Comparison of ENCODE assay signal across 9 cellular contexts in genomic region chr4:142549726-142550463, GRCh38.
DNase-seq lines count a peak whose midpoint lies in the region; ATAC-seq and TF ChIP-seq lines count a peak whose summit lies in the region.
"Had no signal": no experiment of that assay in that cellular context is flagged by ENCODE, and none has a peak within 500 bp of the region (broad histone marks: within the 10 kb centered on the region; RNA-seq: fewer than 3 reads in every experiment).

No MANE protein-coding gene starts in this region.

- no peaks in the 10 kb centered on the region for H3K36me3 ChIP-seq in CD4-positive, CD25-positive, alpha-beta regulatory T cell (ENCODE audit: control insufficient read depth, insufficient read depth, low read length)
- no peaks in the 10 kb centered on the region for H3K36me3 ChIP-seq in prostate gland
- no peaks in the 10 kb centered on the region for H3K36me3 ChIP-seq in gastroesophageal sphincter

- peaks cover 0 to 5% (median 2%) of the 10 kb centered on the region in 7 donors for H3K9me3 Mint-ChIP-seq in CD4-positive, CD25-positive, alpha-beta regulatory T cell
- H3K9me3 Mint-ChIP-seq: neural crest cell had no signal

- 13% methylated on average over 1 of the region's 1 CpG for WGBS in prostate gland
- 64 to 75% methylated on average over 1 of the region's 1 CpG for WGBS in gastroesophageal sphincter (ENCODE audit: low coverage in 1 of 2), 2 donors

- intact Hi-C loops in prostate gland (cut with DNase I) = no loop called here

- no peak overlapping the region for H3K27ac ChIP-seq in CD4-positive, CD25-positive, alpha-beta regulatory T cell (ENCODE audit: insufficient read depth, low read length, poor library complexity, severe bottlenecking)
- H3K27ac ChIP-seq in prostate gland (no peak overlapping the region), gastroesophageal sphincter (no peak overlapping the region)

- TF ChIP-seq CTCF in prostate gland (IDR thresholded peaks at IDR 0.05) = no peak
- no peak for TF ChIP-seq CTCF in gastroesophageal sphincter (IDR thresholded peaks at IDR 0.05)

- peak overlapping the region in 2 of 4 donors; percentile 5 to 21 for H3K4me3 Mint-ChIP-seq in CD4-positive, CD25-positive, alpha-beta regulatory T cell
- peak overlapping the region; percentile 60 for H3K4me3 Mint-ChIP-seq in T-helper 17 cell
- H3K4me3 Mint-ChIP-seq: neural crest cell had no signal

- no peak for DNase-seq in CD4-positive, CD25-positive, alpha-beta regulatory T cell
- DNase-seq in Kasumi-1 (lab: John Stamatoyannopoulos, UW) (peak; percentile 21 to 40), T-helper 17 cell (no peak), iPS DF 4.7 (ENCODE audit: extremely low read depth, low spot score) (peak; percentile 5), C1 segment of cervical spinal cord (lab: John Stamatoyannopoulos, UW) (no peak), prostate gland (ENCODE audit: low spot score) (no peak)

- peak overlapping the region in 1 of 3 donors; percentile 5 for H3K27ac Mint-ChIP-seq in CD4-positive, CD25-positive, alpha-beta regulatory T cell
- H3K27ac Mint-ChIP-seq in T-helper 17 cell = peak overlapping the region; percentile 68

- peaks cover 4% of the 10 kb centered on the region for H3K36me3 Mint-ChIP-seq in CD4-positive, CD25-positive, alpha-beta regulatory T cell
- H3K36me3 Mint-ChIP-seq in T-helper 17 cell (ENCODE audit: low read depth) = peaks cover 5% of the 10 kb centered on the region

- no peak for TF ChIP-seq POLR2A in prostate gland (IDR thresholded peaks at IDR 0.05)
- no peak for TF ChIP-seq POLR2A in gastroesophageal sphincter (IDR thresholded peaks at IDR 0.05)

- H3K4me3 ChIP-seq in CD4-positive, CD25-positive, alpha-beta regulatory T cell (ENCODE audit: low read depth, low read length) = no peak overlapping the region
- no peak overlapping the region for H3K4me3 ChIP-seq in prostate gland
- H3K4me3 ChIP-seq in gastroesophageal sphincter = no peak overlapping the region

- ATAC-seq in CD4-positive, CD25-positive, alpha-beta regulatory T cell (ENCODE audit: low read depth in 2 of 2) = peak; percentile 60 to 78
- ATAC-seq in T-helper 17 cell (no peak), GM21529 (IDR thresholded peaks at IDR 0.05; ENCODE audit: unreplicated experiment) (no peak), gastroesophageal sphincter (no peak)

- no peaks in the 10 kb centered on the region for H3K9me3 ChIP-seq in CD4-positive, CD25-positive, alpha-beta regulatory T cell (ENCODE audit: control insufficient read depth in 2 of 2, low read length in 2 of 2)
- no peaks in the 10 kb centered on the region for H3K9me3 ChIP-seq in T-helper 17 cell (ENCODE audit: control insufficient read depth, low read length, poor library complexity, severe bottlenecking)
- H3K9me3 ChIP-seq in prostate gland = no peaks in the 10 kb centered on the region
- no peaks in the 10 kb centered on the region for H3K9me3 ChIP-seq in gastroesophageal sphincter

- H3K4me1 ChIP-seq in CD4-positive, CD25-positive, alpha-beta regulatory T cell (ENCODE audit: control insufficient read depth, insufficient read depth, low read length, poor library complexity, severe bottlenecking) = peaks cover 4% of the 10 kb centered on the region
- no peaks in the 10 kb centered on the region for H3K4me1 ChIP-seq in prostate gland (replicated peaks)
- H3K4me1 ChIP-seq in gastroesophageal sphincter = no peaks in the 10 kb centered on the region

- H3K4me1 Mint-ChIP-seq in CD4-positive, CD25-positive, alpha-beta regulatory T cell = peaks cover 13 to 55% (median 21%) of the 10 kb centered on the region in 4 donors
- H3K4me1 Mint-ChIP-seq in T-helper 17 cell = peaks cover 28% of the 10 kb centered on the region

- no peaks in the 10 kb centered on the region for H3K27me3 ChIP-seq in CD4-positive, CD25-positive, alpha-beta regulatory T cell (ENCODE audit: control insufficient read depth, insufficient read depth, low read length)
- H3K27me3 ChIP-seq in prostate gland (replicated peaks; ENCODE audit: insufficient read depth) (no peaks in the 10 kb centered on the region), gastroesophageal sphincter (no peaks in the 10 kb centered on the region)

- TF ChIP-seq EP300 in gastroesophageal sphincter (IDR thresholded peaks at IDR 0.05) = no peak

- H3K27me3 Mint-ChIP-seq in CD4-positive, CD25-positive, alpha-beta regulatory T cell = peaks cover 4% of the 10 kb centered on the region
- H3K27me3 Mint-ChIP-seq in T-helper 17 cell = no peaks in the 10 kb centered on the region

Comparison
In these comparisons a context has a peak if more than half of its experiments do, and no peak if none do; other contexts are left out.
1. ATAC-seq: peak in CD4-positive, CD25-positive, alpha-beta regulatory T cell (2 of 2); none in T-helper 17 cell (single experiment), GM21529 (single experiment) and gastroesophageal sphincter (single experiment).
2. DNase-seq: peak in Kasumi-1 (2 of 2) and iPS DF 4.7 (single experiment); none in CD4-positive, CD25-positive, alpha-beta regulatory T cell (0 of 3), T-helper 17 cell (0 of 3), C1 segment of cervical spinal cord (0 of 14) and prostate gland (single experiment).